Comparison of ENCODE assay signal across 22 cellular contexts in genomic region chrX:130645955-130646583, GRCh38.
"Had no signal": no experiment of that assay in that cellular context is flagged by ENCODE, and none has a peak within 500 bp of the region (broad histone marks: within the 10 kb centered on the region; RNA-seq: fewer than 3 reads in every experiment).

No MANE protein-coding gene starts in this region.

- H3K4me3 Mint-ChIP-seq: activated CD4-positive, alpha-beta memory T cell treated with anti-CD3 and anti-CD28 coated beads for 36 hours; activated CD4-positive, alpha-beta T cell treated with anti-CD3 and anti-CD28 coated beads for 36 hours; activated CD8-positive, alpha-beta memory T cell treated with anti-CD3 and anti-CD28 coated beads, Interleukin-2, amount 10 ng/mL, durations not matched to agents 7 days and 5 days; activated T-cell treated with anti-CD3 and anti-CD28 coated beads, Interleukin-2, amount 50 U/mL, for 24 hours; immature natural killer cell; naive thymus-derived CD4-positive, alpha-beta T cell; T-helper 1 cell treated with Interleukin-12 subunit alpha and Interleukin-12 subunit beta and Interleukin-4 antibody, amounts not matched to agents 30 μg/mL and 1 μg/mL, for 36 hours had no signal

- DNase-seq: activated CD4-positive, alpha-beta memory T cell treated with anti-CD3 and anti-CD28 coated beads for 36 hours; activated CD4-positive, alpha-beta T cell treated with anti-CD3 and anti-CD28 coated beads for 36 hours; activated CD8-positive, alpha-beta memory T cell treated with anti-CD3 and anti-CD28 coated beads, Interleukin-2, amount 10 ng/mL, durations not matched to agents 7 days and 5 days; activated effector memory CD4-positive, alpha-beta T cell treated with Interleukin-2 at 50 U/mL for 16 hours; activated naive CD4-positive, alpha-beta T cell treated with anti-CD3 and anti-CD28 coated beads, Interleukin-2, amount 50 U/mL, for 16 hours; activated T-cell treated with anti-CD3 and anti-CD28 coated beads, Interleukin-2, amount 50 U/mL, for 24 hours; central memory CD4-positive, alpha-beta T cell; cortex of kidney; effector CD4-positive, alpha-beta T cell; foreskin keratinocyte; glutamatergic neuron; immature natural killer cell; mammary epithelial cell; naive thymus-derived CD4-positive, alpha-beta T cell; ovary; stimulated activated CD4-positive, alpha-beta T cell treated with anti-CD3 and anti-CD28 coated beads, Interleukin-4, amount 100 ng/mL, for 24 hours; stimulated activated CD8-positive, alpha-beta memory T cell treated with anti-CD3 and anti-CD28 coated beads, Interleukin-4, amount 100 ng/mL, for 48 hours; stimulated activated naive CD4-positive, alpha-beta T cell treated with Interleukin-2 at 50 U/mL for 16 hours; trophoblast cell; WERI-Rb-1 had no signal

- H3K4me1 ChIP-seq: esophagus muscularis mucosa, foreskin keratinocyte had no signal

- H3K27me3 Mint-ChIP-seq: activated CD4-positive, alpha-beta memory T cell treated with anti-CD3 and anti-CD28 coated beads for 36 hours; activated CD4-positive, alpha-beta T cell treated with anti-CD3 and anti-CD28 coated beads for 36 hours; activated CD8-positive, alpha-beta memory T cell treated with anti-CD3 and anti-CD28 coated beads, Interleukin-2, amount 10 ng/mL, durations not matched to agents 7 days and 5 days; activated T-cell treated with anti-CD3 and anti-CD28 coated beads, Interleukin-2, amount 50 U/mL, for 24 hours; naive thymus-derived CD4-positive, alpha-beta T cell had no signal

- ATAC-seq: activated CD4-positive, alpha-beta T cell treated with anti-CD3 and anti-CD28 coated beads for 36 hours; activated CD8-positive, alpha-beta memory T cell treated with anti-CD3 and anti-CD28 coated beads, Interleukin-2, amount 10 ng/mL, durations not matched to agents 7 days and 5 days; foreskin keratinocyte; naive thymus-derived CD4-positive, alpha-beta T cell had no signal

- H3K4me3 ChIP-seq: esophagus muscularis mucosa, ovary had no signal

- H3K9me3 ChIP-seq: esophagus muscularis mucosa, ovary had no signal

- H3K36me3 ChIP-seq: ovary, WERI-Rb-1 had no signal

- H3K4me1 Mint-ChIP-seq: activated CD8-positive, alpha-beta memory T cell treated with anti-CD3 and anti-CD28 coated beads, Interleukin-2, amount 10 ng/mL, durations not matched to agents 7 days and 5 days; immature natural killer cell had no signal

- H3K27me3 ChIP-seq: esophagus muscularis mucosa, foreskin keratinocyte, ovary had no signal

- H3K9me3 Mint-ChIP-seq: activated T-cell treated with anti-CD3 and anti-CD28 coated beads, Interleukin-2, amount 50 U/mL, for 24 hours; immature natural killer cell; T-helper 1 cell treated with Interleukin-12 subunit alpha and Interleukin-12 subunit beta and Interleukin-4 antibody, amounts not matched to agents 30 μg/mL and 1 μg/mL, for 36 hours had no signal

- H3K27ac Mint-ChIP-seq: activated CD4-positive, alpha-beta memory T cell treated with anti-CD3 and anti-CD28 coated beads for 36 hours; activated CD4-positive, alpha-beta T cell treated with anti-CD3 and anti-CD28 coated beads for 36 hours; activated CD8-positive, alpha-beta memory T cell treated with anti-CD3 and anti-CD28 coated beads, Interleukin-2, amount 10 ng/mL, durations not matched to agents 7 days and 5 days; activated T-cell treated with anti-CD3 and anti-CD28 coated beads, Interleukin-2, amount 50 U/mL, for 24 hours; immature natural killer cell; naive thymus-derived CD4-positive, alpha-beta T cell; T-helper 1 cell treated with Interleukin-12 subunit alpha and Interleukin-12 subunit beta and Interleukin-4 antibody, amounts not matched to agents 30 μg/mL and 1 μg/mL, for 36 hours had no signal
